16 cellular contexts compared by ENCODE assay signal in genomic region chr10:73551515-73551914, GRCh38. TPM values are rescaled to one million over a fixed set of nuclear protein-coding genes. Genes with fewer than 3 reads are reported as not detected.
A peak's percentile ranks its signal among the peaks of the same experiment; 100 is the strongest.
DNase-seq lines count a peak whose midpoint lies in the region; ATAC-seq, FAIRE-seq and TF ChIP-seq lines count a peak whose summit lies in the region.
"Had no signal": no experiment of that assay in that cellular context is flagged by ENCODE, and none has a peak within 500 bp of the region (broad histone marks: within the 10 kb centered on the region; RNA-seq: fewer than 3 reads in every experiment).

No MANE protein-coding gene starts in this region.

- H3K79me1 ChIP-seq in trophoblast cell (ENCODE audit: low read length), result no peaks in the 10 kb centered on the region

- no peak overlapping the region for H2BK120ac ChIP-seq in trophoblast cell (ENCODE audit: insufficient read depth, low read length, poor library complexity)

- H3K14ac ChIP-seq in trophoblast cell (ENCODE audit: low read length), result no peak overlapping the region

- no peaks in the 10 kb centered on the region for H3K9me1 ChIP-seq in K562 (ENCODE audit: control insufficient read depth, insufficient read depth, low read length)

- no peak overlapping the region for H2AFZ ChIP-seq in K562 (ENCODE audit: low read depth, low read length)
- no peak overlapping the region for H2AFZ ChIP-seq in trophoblast cell (ENCODE audit: insufficient read depth, low read length, poor library complexity)

- no peak overlapping the region for H3K18ac ChIP-seq in trophoblast cell (ENCODE audit: low read length)

- TF ChIP-seq CTCF in A549 (IDR thresholded peaks at IDR 0.05), result no peak
- TF ChIP-seq CTCF in K562 (IDR thresholded peaks at IDR 0.05 in 2 of 3, conservative IDR thresholded peaks at IDR 0.05 in 1 of 3; ENCODE audit: insufficient read depth in 2 of 3, low read depth in 1 of 3, low read length in 3 of 3), result no peak
- TF ChIP-seq CTCF in gastroesophageal sphincter (IDR thresholded peaks at IDR 0.05), result no peak

- H2BK12ac ChIP-seq in trophoblast cell (ENCODE audit: low read length), result no peak overlapping the region

- TF ChIP-seq RAD21 in A549 (conservative IDR thresholded peaks at IDR 0.05 in 1 of 2, IDR thresholded peaks at IDR 0.05 in 1 of 2), result no peak
- no peak for TF ChIP-seq RAD21 in K562 (CRISPR knock-in tag; conservative IDR thresholded peaks at IDR 0.05 in 1 of 2, IDR thresholded peaks at IDR 0.05 in 1 of 2)

- H3K79me2 ChIP-seq in K562 (ENCODE audit: control insufficient read depth, insufficient read depth, low read length), result no peaks in the 10 kb centered on the region
- no peaks in the 10 kb centered on the region for H3K79me2 ChIP-seq in trophoblast cell (ENCODE audit: control insufficient read depth, insufficient read depth, low read length, poor library complexity)

- POLR2A ChIA-PET in A549 (lab: Yijun Ruan, JAX) (no interaction called here), K562 (lab: Yijun Ruan, JAX) (interaction anchor here (0.7 kb wide), 1 partner anchor 208 kb away, joined by 3 read pairs; no protein-coding TSS in a partner anchor)

- H3K9ac ChIP-seq in K562 (ENCODE audit: insufficient read depth in 1 of 2, low read depth in 2 of 2, low read length in 2 of 2), result no peak overlapping the region
- no peak overlapping the region for H3K9ac ChIP-seq in skeletal muscle tissue (ENCODE audit: low read depth in 1 of 3, low read length in 3 of 3)
- H3K9ac ChIP-seq in trophoblast cell (ENCODE audit: low read length), result no peak overlapping the region

- no peak overlapping the region for H4K91ac ChIP-seq in trophoblast cell (ENCODE audit: low read depth, low read length)

- BruUV-seq in K562 (replicated peaks; lab: Mats Ljungman, UMichigan), result no TSS peak

- intact Hi-C loops in K562 (cut with micrococcal nuclease), result no loop called here

- no peak overlapping the region for H2BK5ac ChIP-seq in trophoblast cell (ENCODE audit: low read depth, low read length, poor library complexity)

- TF ChIP-seq EP300 in A549 (IDR thresholded peaks at IDR 0.05) (no peak), K562 (IDR thresholded peaks at IDR 0.05; ENCODE audit: low read length) (no peak), gastroesophageal sphincter (IDR thresholded peaks at IDR 0.05) (no peak)

- TF ChIP-seq POLR2A in A549 (IDR thresholded peaks at IDR 0.05; ENCODE audit: low read length) (no peak), K562 (conservative IDR thresholded peaks at IDR 0.05) (no peak), gastroesophageal sphincter (IDR thresholded peaks at IDR 0.05) (no peak)

- H3K27me3 ChIP-seq in K562 (ENCODE audit: control insufficient read depth in 2 of 2, insufficient read depth in 2 of 2, low read length in 2 of 2) (no peaks in the 10 kb centered on the region), gastroesophageal sphincter (no peaks in the 10 kb centered on the region), skeletal muscle tissue (ENCODE audit: control insufficient read depth in 3 of 3, insufficient read depth in 3 of 3, low read length in 3 of 3) (no peaks in the 10 kb centered on the region), trophoblast cell (ENCODE audit: insufficient read depth, low read length) (no peaks in the 10 kb centered on the region)
- H3K27me3 ChIP-seq: BE2C had no signal

- FAIRE-seq in A549 (lab: Jason Lieb, UNC), result no peak
- FAIRE-seq in K562 (lab: Jason Lieb, UNC), result no peak
- FAIRE-seq: A204.1, GM12891 had no signal

- 94% methylated on average over 1 of the region's 1 CpG for WGBS in A549 (ENCODE audit: missing lambda C conversion rate)
- WGBS in K562 (ENCODE audit: insufficient coverage, low coverage, missing lambda C conversion rate), result 71% methylated on average over 1 of the region's 1 CpG
- 88 to 92% methylated on average over 1 of the region's 1 CpG for WGBS in gastroesophageal sphincter (ENCODE audit: low coverage in 1 of 2), 2 donors
- no CpG with 5 or more reads among the region's 1 CpG for WGBS in trophoblast cell (ENCODE audit: extremely low coverage, insufficient coverage, insufficient read length)

- no peak overlapping the region for H3K4ac ChIP-seq in trophoblast cell (ENCODE audit: low read depth, low read length)

- H3K36me3 ChIP-seq in K562 (ENCODE audit: control insufficient read depth, insufficient read depth, low read length) (no peaks in the 10 kb centered on the region), gastroesophageal sphincter (no peaks in the 10 kb centered on the region), skeletal muscle tissue (ENCODE audit: control insufficient read depth in 3 of 3, insufficient read depth in 3 of 3, low read length in 3 of 3) (no peaks in the 10 kb centered on the region), trophoblast cell (ENCODE audit: control insufficient read depth in 1 of 2, insufficient read depth in 2 of 2, low read length in 2 of 2) (no peaks in the 10 kb centered on the region)
- H3K36me3 ChIP-seq: BE2C had no signal

- DNase-seq in A549 (ENCODE audit: low read depth in 1 of 2, low spot score in 1 of 2) (no peak), K562 (ENCODE audit: extremely low read depth in 1 of 4, low spot score in 3 of 4) (no peak), NCI-H2029 treated with DMSO at 0.1 percent for 48 hours (lab: John Stamatoyannopoulos, UW) (no peak), trophoblast cell (no peak), occipital lobe (lab: John Stamatoyannopoulos, UW) (no peak)
- DNase-seq: BE2C; CD4-positive, alpha-beta memory T cell; DMS79; GOT3; H9 had no signal

- in situ Hi-C loops in K562 (cut with MboI), result no loop called here

- H3K4me2 ChIP-seq in A549 (no peak overlapping the region), K562 (ENCODE audit: insufficient read depth, low read length) (no peak overlapping the region), trophoblast cell (ENCODE audit: low read length) (no peak overlapping the region)

- no peak overlapping the region for H4K8ac ChIP-seq in trophoblast cell (ENCODE audit: low read depth, low read length)

- H3K23ac ChIP-seq in trophoblast cell (ENCODE audit: low read length), result no peak overlapping the region

- no peaks in the 10 kb centered on the region for H3K9me3 ChIP-seq in A549
- H3K9me3 ChIP-seq in K562 (replicated peaks; ENCODE audit: control insufficient read depth, insufficient read depth, low read depth, low read length), result no peaks in the 10 kb centered on the region
- H3K9me3 ChIP-seq in gastroesophageal sphincter, result no peaks in the 10 kb centered on the region
- H3K9me3 ChIP-seq in skeletal muscle tissue (ENCODE audit: control insufficient read depth in 3 of 3, low read length in 3 of 3), result no peaks in the 10 kb centered on the region
- H3K9me3 ChIP-seq in trophoblast cell (ENCODE audit: insufficient read depth, low read depth, low read length), result no peaks in the 10 kb centered on the region
- H3K9me3 ChIP-seq: BE2C had no signal

- no peaks in the 10 kb centered on the region for H4K20me1 ChIP-seq in K562 (replicated peaks; ENCODE audit: control insufficient read depth, insufficient read depth, low read length)

- no peak overlapping the region for H2AK5ac ChIP-seq in trophoblast cell (ENCODE audit: low read length)

- CTCF ChIA-PET in A549 (lab: Yijun Ruan, JAX) (interaction anchor here (0.6 to 2.4 kb wide), 2 partner anchors 22 to 34 kb away, joined by 3 to 13 read pairs; no protein-coding TSS in a partner anchor), K562 (lab: Yijun Ruan, JAX; ENCODE audit: low intra/inter-chr PET ratio) (no interaction called here)

- no peak overlapping the region for H3K4me3 ChIP-seq in A549
- H3K4me3 ChIP-seq in K562, result no peak overlapping the region
- H3K4me3 ChIP-seq in gastroesophageal sphincter, result no peak overlapping the region
- no peak overlapping the region for H3K4me3 ChIP-seq in skeletal muscle tissue (ENCODE audit: low read length in 3 of 3)
- H3K4me3 ChIP-seq in trophoblast cell (ENCODE audit: low read depth, low read length), result no peak overlapping the region

- no peak overlapping the region for H4K12ac ChIP-seq in trophoblast cell (ENCODE audit: low read depth, low read length)

- ATAC-seq in A549 (no peak), K562 (no peak), gastroesophageal sphincter (no peak), HG03196 (IDR thresholded peaks at IDR 0.05; ENCODE audit: unreplicated experiment) (no peak)

- no peaks in the 10 kb centered on the region for H3K4me1 ChIP-seq in A549
- H3K4me1 ChIP-seq in K562 (replicated peaks in 1 of 2; ENCODE audit: control insufficient read depth in 2 of 2, insufficient read depth in 2 of 2, low read length in 2 of 2), result no peaks in the 10 kb centered on the region; a peak in 1 of 5 replicates
- peaks cover 4 to 52% (median 13%) of the 10 kb centered on the region in 3 donors for H3K4me1 ChIP-seq in gastroesophageal sphincter
- H3K4me1 ChIP-seq in skeletal muscle tissue (ENCODE audit: control insufficient read depth in 3 of 3, insufficient read depth in 3 of 3, low read length in 3 of 3), result peaks cover 10 to 32% (median 25%) of the 10 kb centered on the region in 3 donors
- no peaks in the 10 kb centered on the region for H3K4me1 ChIP-seq in trophoblast cell (ENCODE audit: control insufficient read depth in 1 of 2, insufficient read depth in 2 of 2, low read length in 2 of 2)
- H3K4me1 ChIP-seq: BE2C had no signal

- H3K27ac ChIP-seq in A549 (no peak overlapping the region), K562 (ENCODE audit: extremely low read depth, low read depth, low read length) (no peak overlapping the region), gastroesophageal sphincter (peak overlapping the region; percentile 26 to 82 (median 54)), skeletal muscle tissue (ENCODE audit: low read depth, low read length) (peak overlapping the region; percentile 64), trophoblast cell (ENCODE audit: low read depth, low read length) (no peak overlapping the region)
- H3K27ac ChIP-seq: HL-60 had no signal

RNA-seq across cellular contexts. Expression of gene USP54, which starts 39.6 kb away (rescaled TPM):
- 32.5 and 35.4 TPM in 2 replicates for polyA plus RNA-seq in A549 (2011; rRNA removed)
- polyA plus RNA-seq in A549 (2012; cell fraction: cytosol; rRNA removed), result 8.3 and 10.1 TPM in 2 replicates
- polyA plus RNA-seq in A549 (2012; cell fraction: nucleus; rRNA removed), result 10.7 and 17.0 TPM in 2 replicates
- 8.3 to 9.0 TPM (median 8.8 TPM) in 3 replicates for polyA plus RNA-seq in A549 (2017; fragmentation: RNase III; extraction: RNeasy Plus Mini Kit Qiagen cat#74134 plus additional on column Dnase treatment)
- 42.4 and 45.1 TPM in 2 replicates for polyA minus RNA-seq in A549 (2011; rRNA and poly(A)+ RNA removed)
- total RNA-seq in K562 (2011; cell fraction: chromatin; rRNA removed; ENCODE audit: low replicate concordance), result 64.6 and 91.8 TPM in 2 replicates
- 38.7 and 42.4 TPM in 2 replicates for total RNA-seq in K562 (2011; cell fraction: nucleolus; rRNA removed)
- 39.0 and 42.2 TPM in 2 replicates for total RNA-seq in K562 (2011; cell fraction: nucleoplasm; rRNA removed)
- total RNA-seq in K562 (2014; rRNA removed), result 13.0 and 13.2 TPM in 2 replicates
- total RNA-seq in K562 (2014; rRNA removed; fragmentation: Illumina TruSeq; extraction: Trizol), result 19.5 and 19.9 TPM in 2 replicates
- 15.6 and 16.9 TPM in 2 replicates for total RNA-seq in K562 (2015; rRNA removed; fragmentation: Illumina TruSeq; extraction: Trizol)
- 19.6 and 20.7 TPM in 2 replicates for total RNA-seq in K562 (2021)
- 36.2 and 40.1 TPM in 2 replicates for polyA plus RNA-seq in K562 (2011; rRNA removed)
- polyA plus RNA-seq in K562 (2011; cell fraction: cytosol; rRNA removed), result 15.1 and 27.8 TPM in 2 replicates
- polyA plus RNA-seq in K562 (2011; cell fraction: nucleus; rRNA removed), result 28.9 and 31.8 TPM in 2 replicates
- polyA plus RNA-seq in K562 (2012), result 16.7 and 30.3 TPM in 2 replicates
- 16.3 and 21.7 TPM in 2 replicates for polyA plus RNA-seq in K562 (2014; fragmentation: Illumina TruSeq; extraction: Trizol)
- polyA plus RNA-seq in K562 (2014; fragmentation: Nextera tagmentation; extraction: Ambion mirVana), result 1 to 10 TPM; 3.8 to 7.6 TPM
- polyA plus RNA-seq in K562 (2014; rRNA removed), result 11.9 and 14.6 TPM in 2 replicates
- polyA minus RNA-seq in K562 (2011; rRNA and poly(A)+ RNA removed), result 54.8 and 66.6 TPM in 2 replicates
- polyA minus RNA-seq in K562 (2011; cell fraction: cytosol; rRNA and poly(A)+ RNA removed), result 12.9 and 15.2 TPM in 2 replicates
- polyA minus RNA-seq in K562 (2011; cell fraction: nucleus; rRNA and poly(A)+ RNA removed), result 15.3 and 30.0 TPM in 2 replicates
- total RNA-seq in gastroesophageal sphincter, result 100 to 1,000 TPM in 1 of 4 donors, 10 to 100 TPM in 3; 27.1 to 106 (median 53.8) TPM
- total RNA-seq in skeletal muscle tissue, result 20.4 TPM
- polyA plus RNA-seq in trophoblast cell (2013), result 7.0 and 7.8 TPM in 2 replicates
- 31.7 TPM for total RNA-seq in occipital lobe

RNA-seq across cellular contexts. Expression of gene PPP3CB, which starts 55.7 kb away (rescaled TPM):
- polyA plus RNA-seq in A549 (2011; rRNA removed) (25.4 and 25.7 TPM in 2 replicates), A549 (2017; fragmentation: RNase III; extraction: RNeasy Plus Mini Kit Qiagen cat#74134 plus additional on column Dnase treatment) (20.8 to 22.2 TPM (median 21.6 TPM) in 3 replicates), K562 (2011; rRNA removed) (11.9 and 17.8 TPM in 2 replicates), K562 (2014; fragmentation: Illumina TruSeq; extraction: Trizol) (22.6 and 27.6 TPM in 2 replicates), K562 (2014; fragmentation: Nextera tagmentation; extraction: Ambion mirVana) (10 to 100 TPM; 10.8 to 13.7 TPM), K562 (2014; rRNA removed) (18.1 and 19.4 TPM in 2 replicates)
- polyA plus RNA-seq in A549 (2012; cell fraction: cytosol; rRNA removed), result 7.7 and 8.2 TPM in 2 replicates
- polyA plus RNA-seq in A549 (2012; cell fraction: nucleus; rRNA removed), result 3.5 and 8.0 TPM in 2 replicates
- polyA minus RNA-seq in A549 (2011; rRNA and poly(A)+ RNA removed), result 14.5 and 15.8 TPM in 2 replicates
- 22.8 and 74.5 TPM in 2 replicates for total RNA-seq in K562 (2011; cell fraction: chromatin; rRNA removed; ENCODE audit: low replicate concordance)
- 9.8 and 11.8 TPM in 2 replicates for total RNA-seq in K562 (2011; cell fraction: nucleolus; rRNA removed)
- 41.5 and 73.1 TPM in 2 replicates for total RNA-seq in K562 (2011; cell fraction: nucleoplasm; rRNA removed)
- total RNA-seq in K562 (2014; rRNA removed) (9.6 and 9.9 TPM in 2 replicates), K562 (2014; rRNA removed; fragmentation: Illumina TruSeq; extraction: Trizol) (19.0 and 20.1 TPM in 2 replicates), K562 (2015; rRNA removed; fragmentation: Illumina TruSeq; extraction: Trizol) (15.6 and 16.0 TPM in 2 replicates), K562 (2021) (25.6 and 26.8 TPM in 2 replicates), gastroesophageal sphincter (100 to 1,000 TPM in 1 of 4 donors, 10 to 100 TPM in 3; 69.2 to 121 (median 75.4) TPM), skeletal muscle tissue (113 TPM), occipital lobe (122 TPM)
- 3.3 and 7.5 TPM in 2 replicates for polyA plus RNA-seq in K562 (2011; cell fraction: cytosol; rRNA removed)
- polyA plus RNA-seq in K562 (2011; cell fraction: nucleus; rRNA removed), result 15.8 and 21.7 TPM in 2 replicates
- 23.3 and 34.6 TPM in 2 replicates for polyA plus RNA-seq in K562 (2012)
- polyA minus RNA-seq in K562 (2011; rRNA and poly(A)+ RNA removed), result 16.5 and 19.1 TPM in 2 replicates
- 13.5 and 15.8 TPM in 2 replicates for polyA minus RNA-seq in K562 (2011; cell fraction: cytosol; rRNA and poly(A)+ RNA removed)
- 9.8 and 16.8 TPM in 2 replicates for polyA minus RNA-seq in K562 (2011; cell fraction: nucleus; rRNA and poly(A)+ RNA removed)
- 26.7 and 28.0 TPM in 2 replicates for polyA plus RNA-seq in trophoblast cell (2013)

Comparison
In these comparisons a context has a peak if more than half of its experiments do, and no peak if none do; other contexts are left out.
1. H3K27ac ChIP-seq: peak in gastroesophageal sphincter (4 of 4) and skeletal muscle tissue (single experiment); none in A549 (0 of 2), K562 (single experiment) and trophoblast cell (single experiment).
2. Of the 35 proteins assayed by ChIP-seq in both K562 and A549: peak only in K562: none; only in A549: none; in both: MAFK; in neither: 34.